ENCODE assay signal across 8 cellular contexts in the genomic region with DNA sequence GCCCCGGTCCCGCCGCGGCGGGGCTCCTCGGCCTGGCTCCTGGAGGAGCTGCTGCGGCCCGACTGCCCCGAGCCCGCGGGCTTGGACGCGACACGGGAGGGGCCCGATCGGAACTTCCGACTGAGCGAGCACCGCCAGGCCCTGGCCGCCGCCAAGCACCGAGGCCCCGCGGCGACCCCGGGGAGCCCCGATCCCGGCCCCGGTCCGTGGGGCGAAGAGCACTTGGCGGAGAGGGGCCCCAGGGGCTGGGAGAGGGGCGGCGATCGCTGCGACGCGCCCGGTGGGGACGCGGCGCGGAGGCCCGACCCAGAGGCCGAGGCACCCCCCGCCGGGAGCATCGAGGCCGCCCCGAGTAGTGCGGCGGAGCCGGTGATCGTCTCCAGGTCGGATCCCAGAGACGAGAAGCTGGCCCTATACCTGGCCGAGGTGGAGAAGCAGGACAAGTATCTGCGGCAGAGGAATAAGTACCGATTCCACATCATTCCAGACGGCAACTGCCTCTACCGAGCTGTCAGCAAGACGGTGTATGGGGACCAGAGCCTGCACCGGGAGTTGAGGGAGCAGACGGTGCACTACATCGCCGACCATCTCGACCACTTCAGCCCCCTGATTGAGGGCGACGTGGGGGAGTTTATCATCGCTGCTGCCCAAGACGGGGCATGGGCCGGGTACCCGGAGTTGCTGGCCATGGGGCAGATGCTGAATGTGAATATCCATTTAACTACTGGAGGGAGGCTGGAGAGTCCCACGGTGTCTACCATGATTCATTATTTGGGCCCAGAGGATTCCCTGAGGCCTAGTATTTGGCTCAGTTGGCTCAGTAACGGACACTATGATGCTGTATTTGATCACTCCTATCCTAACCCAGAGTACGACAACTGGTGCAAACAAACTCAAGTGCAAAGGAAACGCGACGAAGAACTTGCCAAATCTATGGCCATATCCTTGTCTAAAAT. TPM values are rescaled to one million over a fixed set of nuclear protein-coding genes. Genes with fewer than 3 reads are reported as not detected.
DNase-seq lines count a peak whose midpoint lies in the region; ATAC-seq and TF ChIP-seq lines count a peak whose summit lies in the region.

No MANE protein-coding gene starts in this region.

- peak overlapping the region; percentile 80 for H3K4me3 ChIP-seq in GM23338
- peak overlapping the region; percentile 75 to 98 (median 84) for H3K4me3 ChIP-seq in esophagus squamous epithelium
- peak overlapping the region; percentile 86 for H3K4me3 ChIP-seq in thoracic aorta

- H3K4me1 ChIP-seq in ES-I3 (ENCODE audit: insufficient read depth, low read length): no peaks in the 10 kb centered on the region; the same call in 1 of the 2 replicates
- peaks cover 18% of the 10 kb centered on the region for H3K4me1 ChIP-seq in GM23338 (ENCODE audit: insufficient read depth)
- peaks cover 10 to 49% (median 26%) of the 10 kb centered on the region in 3 donors for H3K4me1 ChIP-seq in esophagus squamous epithelium
- peaks cover 22 to 39% of the 10 kb centered on the region in 2 donors for H3K4me1 ChIP-seq in thoracic aorta (ENCODE audit: control insufficient read depth in 1 of 2, low read depth in 2 of 2)

- H3K9me2 ChIP-seq in GM23338 (ENCODE audit: insufficient read depth): no peaks in the 10 kb centered on the region

- peak; percentile 50 for DNase-seq in GM23338 (ENCODE audit: low spot score)
- DNase-seq in LHCN-M2 (ENCODE audit: low read depth): peak; percentile 55
- DNase-seq in activated T-cell treated with anti-CD3 and anti-CD28 coated beads, Interleukin-2, amount 50 U/mL, for 24 hours: peak; percentile 67
- DNase-seq in esophagus squamous epithelium (lab: John Stamatoyannopoulos, UW): no peak
- peak in 9 of 10 donors; percentile 4 to 64 (median 30) for DNase-seq in naive thymus-derived CD8-positive, alpha-beta T cell
- DNase-seq in thoracic aorta (ENCODE audit: low spot score): peak; percentile 2
- DNase-seq in midbrain (lab: John Stamatoyannopoulos, UW): no peak

- H3K36me3 ChIP-seq in ES-I3 (ENCODE audit: insufficient read depth, low read length): no peaks in the 10 kb centered on the region
- H3K36me3 ChIP-seq in GM23338 (ENCODE audit: insufficient read depth): no peaks in the 10 kb centered on the region
- H3K36me3 ChIP-seq in esophagus squamous epithelium: peaks cover 0 to 22% (median 0%) of the 10 kb centered on the region in 3 donors
- H3K36me3 ChIP-seq in thoracic aorta: peaks cover 5% of the 10 kb centered on the region

- peaks cover 22% of the 10 kb centered on the region for H3K4me1 Mint-ChIP-seq in GM23338
- H3K4me1 Mint-ChIP-seq in activated T-cell treated with anti-CD3 and anti-CD28 coated beads, Interleukin-2, amount 50 U/mL, for 24 hours (ENCODE audit: low read depth): peaks cover 46% of the 10 kb centered on the region
- peaks cover 21 to 60% (median 44%) of the 10 kb centered on the region in 4 donors for H3K4me1 Mint-ChIP-seq in naive thymus-derived CD8-positive, alpha-beta T cell

- 4 to 5% methylated on average over 16 to 18 of the region's 79 CpGs for WGBS in esophagus squamous epithelium, 2 donors

- H3K27me3 ChIP-seq in GM23338 (ENCODE audit: insufficient read depth): peaks cover 12% of the 10 kb centered on the region
- no peaks in the 10 kb centered on the region for H3K27me3 ChIP-seq in esophagus squamous epithelium
- H3K27me3 ChIP-seq in thoracic aorta (replicated peaks; ENCODE audit: insufficient read depth): no peaks in the 10 kb centered on the region

- peak overlapping the region; percentile 93 for H3K9ac ChIP-seq in ES-I3 (ENCODE audit: low read depth, low read length)

- H3K4me3 Mint-ChIP-seq in GM23338: peak overlapping the region; percentile 84
- H3K4me3 Mint-ChIP-seq in activated T-cell treated with anti-CD3 and anti-CD28 coated beads, Interleukin-2, amount 50 U/mL, for 24 hours: peak overlapping the region; percentile 93
- peak overlapping the region; percentile 88 to 95 (median 92) for H3K4me3 Mint-ChIP-seq in naive thymus-derived CD8-positive, alpha-beta T cell

- H3K9me3 Mint-ChIP-seq in GM23338: peaks cover 6% of the 10 kb centered on the region; the same call in 1 of the 3 replicates
- H3K9me3 Mint-ChIP-seq in activated T-cell treated with anti-CD3 and anti-CD28 coated beads, Interleukin-2, amount 50 U/mL, for 24 hours: no peaks in the 10 kb centered on the region
- no peaks in the 10 kb centered on the region for H3K9me3 Mint-ChIP-seq in naive thymus-derived CD8-positive, alpha-beta T cell

- no peak overlapping the region for H3K27ac Mint-ChIP-seq in GM23338
- peak overlapping the region; percentile 91 for H3K27ac Mint-ChIP-seq in activated T-cell treated with anti-CD3 and anti-CD28 coated beads, Interleukin-2, amount 50 U/mL, for 24 hours
- H3K27ac Mint-ChIP-seq in naive thymus-derived CD8-positive, alpha-beta T cell: peak overlapping the region; percentile 82 to 96 (median 92)

- peaks cover 8% of the 10 kb centered on the region for H3K27me3 Mint-ChIP-seq in GM23338 (ENCODE audit: insufficient read depth, low read depth, poor library complexity)
- H3K27me3 Mint-ChIP-seq in activated T-cell treated with anti-CD3 and anti-CD28 coated beads, Interleukin-2, amount 50 U/mL, for 24 hours: no peaks in the 10 kb centered on the region
- no peaks in the 10 kb centered on the region for H3K27me3 Mint-ChIP-seq in naive thymus-derived CD8-positive, alpha-beta T cell

- peak overlapping the region; percentile 87 for H2AFZ ChIP-seq in GM23338

- peaks cover 24% of the 10 kb centered on the region for H3K79me2 ChIP-seq in GM23338 (replicated peaks; ENCODE audit: insufficient read depth)

- no peak for TF ChIP-seq POLR2A in esophagus squamous epithelium (IDR thresholded peaks at IDR 0.05)

- H4K20me1 ChIP-seq in GM23338 (replicated peaks; ENCODE audit: insufficient read depth): peaks cover 4% of the 10 kb centered on the region; the same call in 1 of the 2 replicates

- intact Hi-C loops in esophagus squamous epithelium (cut with DNase I): no loop called here

- H3K27ac ChIP-seq in GM23338 (ENCODE audit: low read depth) (no peak overlapping the region), esophagus squamous epithelium (peak overlapping the region; percentile 93 to 99 (median 96)), thoracic aorta (peak overlapping the region; percentile 78 to 91)

- peaks cover 7% of the 10 kb centered on the region; the same call in 2 of the 3 replicates for H3K36me3 Mint-ChIP-seq in GM23338 (ENCODE audit: low read depth)
- H3K36me3 Mint-ChIP-seq in activated T-cell treated with anti-CD3 and anti-CD28 coated beads, Interleukin-2, amount 50 U/mL, for 24 hours (ENCODE audit: low read depth): peaks cover 41% of the 10 kb centered on the region
- H3K36me3 Mint-ChIP-seq in naive thymus-derived CD8-positive, alpha-beta T cell: peaks cover 0 to 22% (median 9%) of the 10 kb centered on the region in 3 donors

- ATAC-seq in GM23338 (peak; percentile 20), thoracic aorta (ENCODE audit: insufficient number of reproducible peaks, low FRiP score, low read depth) (no peak)
- peak; percentile 1 to 8 for ATAC-seq in naive thymus-derived CD8-positive, alpha-beta T cell

- H3F3A ChIP-seq in GM23338 (replicated peaks; ENCODE audit: low read depth): no peaks in the 10 kb centered on the region; the same call in 1 of the 2 replicates

- POLR2A ChIA-PET in naive thymus-derived CD8-positive, alpha-beta T cell (lab: Charles Lee): interaction anchor here (0.6 to 2.8 kb wide), 10 partner anchors 8 to 1576 kb away, joined by 3 to 24 read pairs (median 4); a partner anchor contains a TSS

- no peak for TF ChIP-seq CTCF in GM23338 (conservative IDR thresholded peaks at IDR 0.05; ENCODE audit: low read depth in 2 of 2)
- TF ChIP-seq CTCF in esophagus squamous epithelium (IDR thresholded peaks at IDR 0.05): no peak
- TF ChIP-seq CTCF in thoracic aorta (IDR thresholded peaks at IDR 0.05): no peak

- no peaks in the 10 kb centered on the region for H3K9me3 ChIP-seq in ES-I3 (ENCODE audit: control insufficient read depth, insufficient read depth, low read length)
- H3K9me3 ChIP-seq in esophagus squamous epithelium: no peaks in the 10 kb centered on the region
- H3K9me3 ChIP-seq in thoracic aorta: no peaks in the 10 kb centered on the region

- peak overlapping the region; percentile 92 for H3K4me2 ChIP-seq in GM23338

TF ChIP-seq in GM23338, 12 proteins besides CTCF, POLR2A, EP300 and RAD21 (continues in another document):
- TF ChIP-seq, protein P1, sequence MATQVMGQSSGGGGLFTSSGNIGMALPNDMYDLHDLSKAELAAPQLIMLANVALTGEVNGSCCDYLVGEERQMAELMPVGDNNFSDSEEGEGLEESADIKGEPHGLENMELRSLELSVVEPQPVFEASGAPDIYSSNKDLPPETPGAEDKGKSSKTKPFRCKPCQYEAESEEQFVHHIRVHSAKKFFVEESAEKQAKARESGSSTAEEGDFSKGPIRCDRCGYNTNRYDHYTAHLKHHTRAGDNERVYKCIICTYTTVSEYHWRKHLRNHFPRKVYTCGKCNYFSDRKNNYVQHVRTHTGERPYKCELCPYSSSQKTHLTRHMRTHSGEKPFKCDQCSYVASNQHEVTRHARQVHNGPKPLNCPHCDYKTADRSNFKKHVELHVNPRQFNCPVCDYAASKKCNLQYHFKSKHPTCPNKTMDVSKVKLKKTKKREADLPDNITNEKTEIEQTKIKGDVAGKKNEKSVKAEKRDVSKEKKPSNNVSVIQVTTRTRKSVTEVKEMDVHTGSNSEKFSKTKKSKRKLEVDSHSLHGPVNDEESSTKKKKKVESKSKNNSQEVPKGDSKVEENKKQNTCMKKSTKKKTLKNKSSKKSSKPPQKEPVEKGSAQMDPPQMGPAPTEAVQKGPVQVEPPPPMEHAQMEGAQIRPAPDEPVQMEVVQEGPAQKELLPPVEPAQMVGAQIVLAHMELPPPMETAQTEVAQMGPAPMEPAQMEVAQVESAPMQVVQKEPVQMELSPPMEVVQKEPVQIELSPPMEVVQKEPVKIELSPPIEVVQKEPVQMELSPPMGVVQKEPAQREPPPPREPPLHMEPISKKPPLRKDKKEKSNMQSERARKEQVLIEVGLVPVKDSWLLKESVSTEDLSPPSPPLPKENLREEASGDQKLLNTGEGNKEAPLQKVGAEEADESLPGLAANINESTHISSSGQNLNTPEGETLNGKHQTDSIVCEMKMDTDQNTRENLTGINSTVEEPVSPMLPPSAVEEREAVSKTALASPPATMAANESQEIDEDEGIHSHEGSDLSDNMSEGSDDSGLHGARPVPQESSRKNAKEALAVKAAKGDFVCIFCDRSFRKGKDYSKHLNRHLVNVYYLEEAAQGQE (IDR thresholded peaks at IDR 0.05; ENCODE audit: unreplicated experiment): no peak
- TF ChIP-seq ZNF114 (CRISPR knock-in tag; IDR thresholded peaks at IDR 0.05) (no peak), JUNB (IDR thresholded peaks at IDR 0.05; ENCODE audit: unreplicated experiment) (no peak)

RNA-seq across cellular contexts. Expression of a gene that starts 1.3 kb away (rescaled TPM):
- 8.3 and 12.2 TPM in 2 replicates for total RNA-seq in GM23338 (2014; rRNA removed; shearing (Covaris generic))
- polyA plus RNA-seq in GM23338 (2016; fragmentation: Nextera tagmentation; extraction: Ambion mirVana): 2.4 and 2.5 TPM in 2 replicates
- 3.7 and 3.8 TPM in 2 replicates for total RNA-seq in LHCN-M2 (2014; rRNA removed)
- polyA plus RNA-seq in LHCN-M2 (2012): 1.7 TPM
- total RNA-seq in esophagus squamous epithelium: 10 to 100 TPM in 1 of 4 donors, 1 to 10 TPM in 3; 4.3 to 10.1 (median 6.4) TPM
- 10 to 100 TPM; 35.1 to 37.7 TPM for total RNA-seq in naive thymus-derived CD8-positive, alpha-beta T cell
- 10 to 100 TPM in 2 of 3 donors, 1 to 10 TPM in 1; 6.1 to 17.5 (median 12.3) TPM for polyA plus RNA-seq in naive thymus-derived CD8-positive, alpha-beta T cell
- 10 to 100 TPM; 13.3 to 17.3 TPM for total RNA-seq in thoracic aorta

Comparison
In these comparisons a context has a peak if more than half of its experiments do, and no peak if none do; other contexts are left out.
1. DNase-seq: peak in GM23338 (single experiment), LHCN-M2 (single experiment), activated T-cell treated with anti-CD3 and anti-CD28 coated beads, Interleukin-2, amount 50 U/mL, for 24 hours (single experiment), naive thymus-derived CD8-positive, alpha-beta T cell (9 of 10) and thoracic aorta (single experiment); none in esophagus squamous epithelium (single experiment) and midbrain (single experiment).
2. Peak in every context shown above with its lines, with median percentiles within 50 percentile points of each other: H3K4me3 ChIP-seq and H3K4me3 Mint-ChIP-seq.